1 cellular context compared by ENCODE assay signal in the genomic region with DNA sequence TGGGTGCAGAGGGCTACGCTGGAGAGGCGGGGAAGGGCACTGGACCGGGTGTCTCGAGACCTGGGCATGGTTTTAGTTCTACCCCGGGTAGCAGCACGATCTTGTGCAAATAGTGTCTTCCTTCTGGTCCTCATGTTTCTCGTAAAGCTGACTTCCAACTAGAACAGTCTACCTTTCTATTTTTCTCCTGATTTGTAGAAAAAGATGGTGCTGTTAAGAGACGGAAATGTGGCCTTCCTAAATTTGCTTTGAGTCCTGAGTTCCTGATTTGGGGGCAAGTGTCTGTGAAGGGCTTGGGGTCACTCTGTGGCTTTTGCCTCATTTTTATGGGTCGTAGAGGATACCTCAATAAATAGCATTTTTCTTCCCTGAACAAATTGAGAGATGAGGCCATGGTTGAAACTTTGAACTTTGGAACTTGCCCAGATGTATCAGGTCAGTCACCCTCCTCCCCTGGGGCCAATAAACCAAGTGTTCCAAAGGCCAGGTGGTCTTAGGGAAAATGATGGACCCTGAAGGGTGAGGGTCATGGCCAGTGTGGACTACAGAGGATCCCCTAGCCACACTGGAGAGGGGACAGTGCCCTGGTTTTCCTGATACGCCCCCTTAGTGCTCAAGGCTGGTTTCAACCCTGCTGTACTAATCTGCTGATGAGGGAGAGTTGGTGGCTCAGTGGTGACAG.
A peak's percentile ranks its signal among the peaks of the same experiment; 100 is the strongest.
TF ChIP-seq lines count a peak whose summit lies in the region.

No MANE protein-coding gene starts in this region.

TF ChIP-seq in HepG2, 621 proteins besides CTCF, POLR2A, EP300 and RAD21 (continued from another document and continues in another):
- TF ChIP-seq SNAI1 (CRISPR knock-in tag; IDR thresholded peaks at IDR 0.05; ENCODE audit: borderline replicate concordance): no peak
- TF ChIP-seq, protein P1, sequence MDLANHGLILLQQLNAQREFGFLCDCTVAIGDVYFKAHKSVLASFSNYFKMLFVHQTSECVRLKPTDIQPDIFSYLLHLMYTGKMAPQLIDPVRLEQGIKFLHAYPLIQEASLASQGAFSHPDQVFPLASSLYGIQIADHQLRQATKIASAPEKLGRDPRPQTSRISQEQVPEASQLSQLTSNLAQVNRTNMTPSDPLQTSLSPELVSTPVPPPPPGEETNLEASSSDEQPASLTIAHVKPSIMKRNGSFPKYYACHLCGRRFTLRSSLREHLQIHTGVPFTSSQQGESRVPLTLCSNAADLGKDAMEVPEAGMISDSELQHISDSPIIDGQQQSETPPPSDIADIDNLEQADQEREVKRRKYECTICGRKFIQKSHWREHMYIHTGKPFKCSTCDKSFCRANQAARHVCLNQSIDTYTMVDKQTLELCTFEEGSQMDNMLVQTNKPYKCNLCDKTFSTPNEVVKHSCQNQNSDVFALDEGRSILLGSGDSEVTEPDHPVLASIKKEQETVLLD (CRISPR knock-in tag; IDR thresholded peaks at IDR 0.05; ENCODE audit: low read depth): no peak
- no peak for TF ChIP-seq KLF6 (CRISPR knock-in tag; IDR thresholded peaks at IDR 0.05)
- TF ChIP-seq, protein P2, sequence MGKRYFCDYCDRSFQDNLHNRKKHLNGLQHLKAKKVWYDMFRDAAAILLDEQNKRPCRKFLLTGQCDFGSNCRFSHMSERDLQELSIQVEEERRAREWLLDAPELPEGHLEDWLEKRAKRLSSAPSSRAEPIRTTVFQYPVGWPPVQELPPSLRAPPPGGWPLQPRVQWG (CRISPR knock-in tag; IDR thresholded peaks at IDR 0.05; ENCODE audit: borderline replicate concordance, low read depth): no peak
- no peak for TF ChIP-seq ZNF441 (CRISPR knock-in tag; IDR thresholded peaks at IDR 0.05; ENCODE audit: borderline replicate concordance)
- TF ChIP-seq ZC3H13 (CRISPR knock-in tag; IDR thresholded peaks at IDR 0.05): no peak
- peak; percentile 62; the same call in 1 of the 2 replicates for TF ChIP-seq NR2F2 (IDR thresholded peaks at IDR 0.05; ENCODE audit: borderline replicate concordance, low read depth)
- TF ChIP-seq SRSF9 (IDR thresholded peaks at IDR 0.05; ENCODE audit: borderline replicate concordance, insufficient read depth, low read depth, low read length, poor library complexity, severe bottlenecking): no peak
- no peak for TF ChIP-seq ZNF17 (CRISPR knock-in tag; IDR thresholded peaks at IDR 0.05)
- TF ChIP-seq ZNF260 (CRISPR knock-in tag; IDR thresholded peaks at IDR 0.05; ENCODE audit: borderline replicate concordance, low read depth): no peak
- peak; percentile 58 for TF ChIP-seq GATAD2A (CRISPR knock-in tag; IDR thresholded peaks at IDR 0.05)
- peak; percentile 70 for TF ChIP-seq RXRB (CRISPR knock-in tag; IDR thresholded peaks at IDR 0.05; ENCODE audit: borderline replicate concordance)
- TF ChIP-seq XRCC5 (optimal IDR thresholded peaks at IDR 0.05; ENCODE audit: low read length): no peak
- TF ChIP-seq, protein P3, sequence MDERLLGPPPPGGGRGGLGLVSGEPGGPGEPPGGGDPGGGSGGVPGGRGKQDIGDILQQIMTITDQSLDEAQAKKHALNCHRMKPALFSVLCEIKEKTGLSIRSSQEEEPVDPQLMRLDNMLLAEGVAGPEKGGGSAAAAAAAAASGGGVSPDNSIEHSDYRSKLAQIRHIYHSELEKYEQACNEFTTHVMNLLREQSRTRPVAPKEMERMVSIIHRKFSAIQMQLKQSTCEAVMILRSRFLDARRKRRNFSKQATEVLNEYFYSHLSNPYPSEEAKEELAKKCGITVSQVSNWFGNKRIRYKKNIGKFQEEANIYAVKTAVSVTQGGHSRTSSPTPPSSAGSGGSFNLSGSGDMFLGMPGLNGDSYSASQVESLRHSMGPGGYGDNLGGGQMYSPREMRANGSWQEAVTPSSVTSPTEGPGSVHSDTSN (CRISPR knock-in tag; IDR thresholded peaks at IDR 0.05): 0 out of 2 replicates have a peak, but pooled peaks have one; percentile 23
- peak; percentile 59 for TF ChIP-seq NR2C2 (CRISPR knock-in tag; IDR thresholded peaks at IDR 0.05; ENCODE audit: borderline replicate concordance)
- TF ChIP-seq CHD2 (IDR thresholded peaks at IDR 0.05; ENCODE audit: low read depth, low read length): no peak
- TF ChIP-seq ZNF432 (CRISPR knock-in tag; IDR thresholded peaks at IDR 0.05; ENCODE audit: borderline replicate concordance): no peak
- peak; percentile 85 for TF ChIP-seq ZNF263 (CRISPR knock-in tag; IDR thresholded peaks at IDR 0.05)
- TF ChIP-seq NCOR1 (IDR thresholded peaks at IDR 0.05; ENCODE audit: borderline replicate concordance, low read length): peak; percentile 82; the same call in 1 of the 2 replicates
- peak; percentile 93 for TF ChIP-seq HNF4A (CRISPR knock-in tag; IDR thresholded peaks at IDR 0.05)
- TF ChIP-seq HNRNPLL (IDR thresholded peaks at IDR 0.05; ENCODE audit: low read depth, low read length, poor library complexity, severe bottlenecking): no peak
- TF ChIP-seq, protein P4, sequence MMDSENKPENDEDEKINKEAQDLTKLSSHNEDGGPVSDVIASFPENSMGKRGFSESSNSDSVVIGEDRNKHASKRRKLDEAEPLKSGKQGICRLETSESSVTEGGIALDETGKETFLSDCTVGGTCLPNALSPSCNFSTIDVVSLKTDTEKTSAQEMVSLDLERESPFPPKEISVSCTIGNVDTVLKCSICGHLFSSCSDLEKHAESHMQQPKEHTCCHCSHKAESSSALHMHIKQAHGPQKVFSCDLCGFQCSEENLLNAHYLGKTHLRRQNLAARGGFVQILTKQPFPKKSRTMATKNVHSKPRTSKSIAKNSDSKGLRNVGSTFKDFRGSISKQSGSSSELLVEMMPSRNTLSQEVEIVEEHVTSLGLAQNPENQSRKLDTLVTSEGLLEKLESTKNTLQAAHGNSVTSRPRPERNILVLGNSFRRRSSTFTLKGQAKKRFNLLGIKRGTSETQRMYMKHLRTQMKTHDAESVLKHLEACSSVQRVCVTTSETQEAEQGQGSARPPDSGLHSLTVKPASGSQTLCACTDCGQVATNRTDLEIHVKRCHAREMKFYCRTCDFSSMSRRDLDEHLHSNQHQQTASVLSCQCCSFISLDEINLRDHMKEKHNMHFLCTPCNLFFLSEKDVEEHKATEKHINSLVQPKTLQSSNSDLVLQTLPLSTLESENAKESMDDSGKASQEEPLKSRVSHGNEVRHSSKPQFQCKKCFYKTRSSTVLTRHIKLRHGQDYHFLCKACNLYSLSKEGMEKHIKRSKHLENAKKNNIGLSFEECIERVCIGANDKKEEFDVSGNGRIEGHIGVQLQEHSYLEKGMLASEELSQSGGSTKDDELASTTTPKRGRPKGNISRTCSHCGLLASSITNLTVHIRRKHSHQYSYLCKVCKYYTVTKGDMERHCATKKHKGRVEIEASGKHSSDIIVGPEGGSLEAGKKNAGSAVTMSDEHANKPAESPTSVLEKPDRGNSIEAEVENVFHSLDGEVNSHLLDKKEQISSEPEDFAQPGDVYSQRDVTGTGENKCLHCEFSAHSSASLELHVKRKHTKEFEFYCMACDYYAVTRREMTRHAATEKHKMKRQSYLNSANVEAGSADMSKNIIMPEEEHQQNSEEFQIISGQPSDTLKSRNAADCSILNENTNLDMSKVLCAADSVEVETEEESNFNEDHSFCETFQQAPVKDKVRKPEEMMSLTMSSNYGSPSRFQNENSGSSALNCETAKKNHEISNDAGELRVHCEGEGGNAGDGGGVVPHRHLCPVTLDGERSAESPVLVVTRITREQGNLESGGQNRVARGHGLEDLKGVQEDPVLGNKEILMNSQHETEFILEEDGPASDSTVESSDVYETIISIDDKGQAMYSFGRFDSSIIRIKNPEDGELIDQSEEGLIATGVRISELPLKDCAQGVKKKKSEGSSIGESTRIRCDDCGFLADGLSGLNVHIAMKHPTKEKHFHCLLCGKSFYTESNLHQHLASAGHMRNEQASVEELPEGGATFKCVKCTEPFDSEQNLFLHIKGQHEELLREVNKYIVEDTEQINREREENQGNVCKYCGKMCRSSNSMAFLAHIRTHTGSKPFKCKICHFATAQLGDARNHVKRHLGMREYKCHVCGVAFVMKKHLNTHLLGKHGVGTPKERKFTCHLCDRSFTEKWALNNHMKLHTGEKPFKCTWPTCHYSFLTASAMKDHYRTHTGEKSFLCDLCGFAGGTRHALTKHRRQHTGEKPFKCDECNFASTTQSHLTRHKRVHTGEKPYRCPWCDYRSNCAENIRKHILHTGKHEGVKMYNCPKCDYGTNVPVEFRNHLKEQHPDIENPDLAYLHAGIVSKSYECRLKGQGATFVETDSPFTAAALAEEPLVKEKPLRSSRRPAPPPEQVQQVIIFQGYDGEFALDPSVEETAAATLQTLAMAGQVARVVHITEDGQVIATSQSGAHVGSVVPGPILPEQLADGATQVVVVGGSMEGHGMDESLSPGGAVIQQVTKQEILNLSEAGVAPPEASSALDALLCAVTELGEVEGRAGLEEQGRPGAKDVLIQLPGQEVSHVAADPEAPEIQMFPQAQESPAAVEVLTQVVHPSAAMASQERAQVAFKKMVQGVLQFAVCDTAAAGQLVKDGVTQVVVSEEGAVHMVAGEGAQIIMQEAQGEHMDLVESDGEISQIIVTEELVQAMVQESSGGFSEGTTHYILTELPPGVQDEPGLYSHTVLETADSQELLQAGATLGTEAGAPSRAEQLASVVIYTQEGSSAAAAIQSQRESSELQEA (CRISPR knock-in tag; IDR thresholded peaks at IDR 0.05; ENCODE audit: not compliant biosample characterization): no peak
- TF ChIP-seq, protein P5, sequence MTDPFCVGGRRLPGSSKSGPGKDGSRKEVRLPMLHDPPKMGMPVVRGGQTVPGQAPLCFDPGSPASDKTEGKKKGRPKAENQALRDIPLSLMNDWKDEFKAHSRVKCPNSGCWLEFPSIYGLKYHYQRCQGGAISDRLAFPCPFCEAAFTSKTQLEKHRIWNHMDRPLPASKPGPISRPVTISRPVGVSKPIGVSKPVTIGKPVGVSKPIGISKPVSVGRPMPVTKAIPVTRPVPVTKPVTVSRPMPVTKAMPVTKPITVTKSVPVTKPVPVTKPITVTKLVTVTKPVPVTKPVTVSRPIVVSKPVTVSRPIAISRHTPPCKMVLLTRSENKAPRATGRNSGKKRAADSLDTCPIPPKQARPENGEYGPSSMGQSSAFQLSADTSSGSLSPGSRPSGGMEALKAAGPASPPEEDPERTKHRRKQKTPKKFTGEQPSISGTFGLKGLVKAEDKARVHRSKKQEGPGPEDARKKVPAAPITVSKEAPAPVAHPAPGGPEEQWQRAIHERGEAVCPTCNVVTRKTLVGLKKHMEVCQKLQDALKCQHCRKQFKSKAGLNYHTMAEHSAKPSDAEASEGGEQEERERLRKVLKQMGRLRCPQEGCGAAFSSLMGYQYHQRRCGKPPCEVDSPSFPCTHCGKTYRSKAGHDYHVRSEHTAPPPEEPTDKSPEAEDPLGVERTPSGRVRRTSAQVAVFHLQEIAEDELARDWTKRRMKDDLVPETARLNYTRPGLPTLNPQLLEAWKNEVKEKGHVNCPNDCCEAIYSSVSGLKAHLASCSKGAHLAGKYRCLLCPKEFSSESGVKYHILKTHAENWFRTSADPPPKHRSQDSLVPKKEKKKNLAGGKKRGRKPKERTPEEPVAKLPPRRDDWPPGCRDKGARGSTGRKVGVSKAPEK (CRISPR knock-in tag; IDR thresholded peaks at IDR 0.05; ENCODE audit: borderline replicate concordance): 0 out of 2 replicates have a peak, but pooled peaks have one; percentile 70
- no peak for TF ChIP-seq ZBTB20 (CRISPR knock-in tag; IDR thresholded peaks at IDR 0.05; ENCODE audit: borderline replicate concordance, low read depth)
- TF ChIP-seq ZNF382 (CRISPR knock-in tag; IDR thresholded peaks at IDR 0.05; ENCODE audit: borderline replicate concordance): no peak
- TF ChIP-seq ZNF383 (CRISPR knock-in tag; IDR thresholded peaks at IDR 0.05; ENCODE audit: borderline replicate concordance): no peak
- no peak for TF ChIP-seq CBX5 (CRISPR knock-in tag; IDR thresholded peaks at IDR 0.05; ENCODE audit: borderline replicate concordance)
- no peak for TF ChIP-seq HDAC6 (IDR thresholded peaks at IDR 0.05; ENCODE audit: low read depth, low read length)
- TF ChIP-seq, protein P6, sequence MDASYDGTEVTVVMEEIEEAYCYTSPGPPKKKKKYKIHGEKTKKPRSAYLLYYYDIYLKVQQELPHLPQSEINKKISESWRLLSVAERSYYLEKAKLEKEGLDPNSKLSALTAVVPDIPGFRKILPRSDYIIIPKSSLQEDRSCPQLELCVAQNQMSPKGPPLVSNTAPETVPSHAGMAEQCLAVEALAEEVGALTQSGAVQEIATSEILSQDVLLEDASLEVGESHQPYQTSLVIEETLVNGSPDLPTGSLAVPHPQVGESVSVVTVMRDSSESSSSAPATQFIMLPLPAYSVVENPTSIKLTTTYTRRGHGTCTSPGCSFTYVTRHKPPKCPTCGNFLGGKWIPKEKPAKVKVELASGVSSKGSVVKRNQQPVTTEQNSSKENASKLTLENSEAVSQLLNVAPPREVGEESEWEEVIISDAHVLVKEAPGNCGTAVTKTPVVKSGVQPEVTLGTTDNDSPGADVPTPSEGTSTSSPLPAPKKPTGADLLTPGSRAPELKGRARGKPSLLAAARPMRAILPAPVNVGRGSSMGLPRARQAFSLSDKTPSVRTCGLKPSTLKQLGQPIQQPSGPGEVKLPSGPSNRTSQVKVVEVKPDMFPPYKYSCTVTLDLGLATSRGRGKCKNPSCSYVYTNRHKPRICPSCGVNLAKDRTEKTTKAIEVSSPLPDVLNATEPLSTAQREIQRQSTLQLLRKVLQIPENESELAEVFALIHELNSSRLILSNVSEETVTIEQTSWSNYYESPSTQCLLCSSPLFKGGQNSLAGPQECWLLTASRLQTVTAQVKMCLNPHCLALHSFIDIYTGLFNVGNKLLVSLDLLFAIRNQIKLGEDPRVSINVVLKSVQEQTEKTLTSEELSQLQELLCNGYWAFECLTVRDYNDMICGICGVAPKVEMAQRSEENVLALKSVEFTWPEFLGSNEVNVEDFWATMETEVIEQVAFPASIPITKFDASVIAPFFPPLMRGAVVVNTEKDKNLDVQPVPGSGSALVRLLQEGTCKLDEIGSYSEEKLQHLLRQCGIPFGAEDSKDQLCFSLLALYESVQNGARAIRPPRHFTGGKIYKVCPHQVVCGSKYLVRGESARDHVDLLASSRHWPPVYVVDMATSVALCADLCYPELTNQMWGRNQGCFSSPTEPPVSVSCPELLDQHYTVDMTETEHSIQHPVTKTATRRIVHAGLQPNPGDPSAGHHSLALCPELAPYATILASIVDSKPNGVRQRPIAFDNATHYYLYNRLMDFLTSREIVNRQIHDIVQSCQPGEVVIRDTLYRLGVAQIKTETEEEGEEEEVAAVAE (CRISPR knock-in tag; IDR thresholded peaks at IDR 0.05; ENCODE audit: borderline replicate concordance): no peak
- no peak for TF ChIP-seq ZNF253 (CRISPR knock-in tag; IDR thresholded peaks at IDR 0.05; ENCODE audit: borderline replicate concordance)
- no peak for TF ChIP-seq TBX3 (IDR thresholded peaks at IDR 0.05; ENCODE audit: borderline replicate concordance)
- TF ChIP-seq, protein P7, sequence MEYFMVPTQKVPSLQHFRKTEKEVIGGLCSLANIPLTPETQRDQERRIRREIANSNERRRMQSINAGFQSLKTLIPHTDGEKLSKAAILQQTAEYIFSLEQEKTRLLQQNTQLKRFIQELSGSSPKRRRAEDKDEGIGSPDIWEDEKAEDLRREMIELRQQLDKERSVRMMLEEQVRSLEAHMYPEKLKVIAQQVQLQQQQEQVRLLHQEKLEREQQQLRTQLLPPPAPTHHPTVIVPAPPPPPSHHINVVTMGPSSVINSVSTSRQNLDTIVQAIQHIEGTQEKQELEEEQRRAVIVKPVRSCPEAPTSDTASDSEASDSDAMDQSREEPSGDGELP (IDR thresholded peaks at IDR 0.05; ENCODE audit: borderline replicate concordance, low read depth): peak; percentile 41; the same call in 1 of the 2 replicates
- TF ChIP-seq ZNF564 (CRISPR knock-in tag; IDR thresholded peaks at IDR 0.05): no peak
